Comparison of ENCODE assay signal across 1 cellular context in genomic region chr4:7828926-7829325, GRCh38.
TF ChIP-seq lines count a peak whose summit lies in the region.

No MANE protein-coding gene starts in this region.

TF ChIP-seq in IMR-90, 13 proteins besides CTCF, POLR2A, EP300 and RAD21 (continued from another document):
- TF ChIP-seq USF2 (IDR thresholded peaks at IDR 0.05; ENCODE audit: low read depth, low read length) (no peak), MXI1 (IDR thresholded peaks at IDR 0.05; ENCODE audit: borderline replicate concordance, low read depth, low read length) (peak; percentile 65; the same call in 1 of the 2 replicates), MAFK (IDR thresholded peaks at IDR 0.05; ENCODE audit: low read depth, low read length) (no peak)
TF ChIP-seq in IMR-90: peak in this region for 3.
